ENCODE assay signal across 26 cellular contexts in genomic region chr22:30810105-30810504, GRCh38.
A peak's percentile ranks its signal among the peaks of the same experiment; 100 is the strongest.
DNase-seq lines count a peak whose midpoint lies in the region; ATAC-seq and TF ChIP-seq lines count a peak whose summit lies in the region.
"Had no signal": no experiment of that assay in that cellular context is flagged by ENCODE, and none has a peak within 500 bp of the region (broad histone marks: within the 10 kb centered on the region; RNA-seq: fewer than 3 reads in every experiment).

No MANE protein-coding gene starts in this region.

- POLR2A ChIA-PET in activated CD4-positive, alpha-beta memory T cell treated with anti-CD3 and anti-CD28 coated beads for 36 hours (lab: Charles Lee), result no interaction called here
- POLR2A ChIA-PET in activated CD4-positive, alpha-beta memory T cell treated with anti-CD3 and anti-CD28 coated beads, Interleukin-2, amount 10 ng/mL, durations not matched to agents 7 days and 5 days (lab: Charles Lee), result no interaction called here

- intact Hi-C loops in activated CD4-positive, alpha-beta memory T cell treated with anti-CD3 and anti-CD28 coated beads for 36 hours (cut with micrococcal nuclease), result no loop called here
- intact Hi-C loops in stomach (cut with DNase I; ENCODE audit: low total_unique reads), result no loop called here

- no peak overlapping the region for H3K4me3 Mint-ChIP-seq in activated CD4-positive, alpha-beta memory T cell treated with anti-CD3 and anti-CD28 coated beads for 36 hours
- H3K4me3 Mint-ChIP-seq in activated CD4-positive, alpha-beta memory T cell treated with anti-CD3 and anti-CD28 coated beads, Interleukin-2, amount 10 ng/mL, durations not matched to agents 7 days and 5 days, result no peak overlapping the region
- no peak overlapping the region for H3K4me3 Mint-ChIP-seq in stimulated activated effector memory CD8-positive, alpha-beta T cell treated with anti-CD3 and anti-CD28 coated beads, Interleukin-12 subunit alpha, Interleukin-12 subunit beta, amount 100 ng/mL, for 72 hours
- H3K4me3 Mint-ChIP-seq: B cell; CD4-positive, CD25-positive, alpha-beta regulatory T cell; GM23338 had no signal

- H3K27me3 ChIP-seq in stomach, result peaks cover 0 to 4% (median 0%) of the 10 kb centered on the region in 3 donors
- H3K27me3 ChIP-seq: MG63 had no signal

- H3K36me3 ChIP-seq in stomach, result no peaks in the 10 kb centered on the region
- H3K36me3 ChIP-seq: MG63 had no signal

- TF ChIP-seq POLR2A in stomach (IDR thresholded peaks at IDR 0.05), result no peak

- no peaks in the 10 kb centered on the region for H3K27me3 Mint-ChIP-seq in activated CD4-positive, alpha-beta memory T cell treated with anti-CD3 and anti-CD28 coated beads for 36 hours
- H3K27me3 Mint-ChIP-seq in activated CD4-positive, alpha-beta memory T cell treated with anti-CD3 and anti-CD28 coated beads, Interleukin-2, amount 10 ng/mL, durations not matched to agents 7 days and 5 days, result peaks cover 3% of the 10 kb centered on the region
- H3K27me3 Mint-ChIP-seq: CD4-positive, CD25-positive, alpha-beta regulatory T cell had no signal

- no peak overlapping the region for H3K27ac Mint-ChIP-seq in activated CD4-positive, alpha-beta memory T cell treated with anti-CD3 and anti-CD28 coated beads for 36 hours
- no peak overlapping the region for H3K27ac Mint-ChIP-seq in activated CD4-positive, alpha-beta memory T cell treated with anti-CD3 and anti-CD28 coated beads, Interleukin-2, amount 10 ng/mL, durations not matched to agents 7 days and 5 days
- no peak overlapping the region for H3K27ac Mint-ChIP-seq in stimulated activated effector memory CD8-positive, alpha-beta T cell treated with anti-CD3 and anti-CD28 coated beads, Interleukin-12 subunit alpha, Interleukin-12 subunit beta, amount 100 ng/mL, for 72 hours
- H3K27ac Mint-ChIP-seq: B cell; CD4-positive, CD25-positive, alpha-beta regulatory T cell; GM23338 had no signal

- H3K9me3 ChIP-seq in stomach, result no peaks in the 10 kb centered on the region
- H3K9me3 ChIP-seq: MG63 had no signal

- WGBS in stomach, 5 donors, result 83 to 92% (median 86%) methylated on average over 4 of the region's 4 CpGs

- H3K4me1 ChIP-seq in stomach, result no peaks in the 10 kb centered on the region

- H3K4me3 ChIP-seq in stomach, result no peak overlapping the region
- H3K4me3 ChIP-seq: GM23338, MG63 had no signal

- no peak for TF ChIP-seq CTCF in stomach (IDR thresholded peaks at IDR 0.05)

- peak; percentile 17 for DNase-seq in activated CD4-positive, alpha-beta memory T cell treated with anti-CD3 and anti-CD28 coated beads for 36 hours
- DNase-seq in activated CD4-positive, alpha-beta memory T cell treated with anti-CD3 and anti-CD28 coated beads, Interleukin-2, amount 10 ng/mL, durations not matched to agents 7 days and 5 days, result no peak
- DNase-seq in EH (ENCODE audit: low read depth) (peak; percentile 22), RPMI7951 (ENCODE audit: low read depth) (peak; percentile 29), NCI-H1694 (lab: John Stamatoyannopoulos, UW) (no peak), stomach (no peak)
- no peak for DNase-seq in stimulated activated effector memory CD8-positive, alpha-beta T cell treated with anti-CD3 and anti-CD28 coated beads, Interleukin-12 subunit alpha, Interleukin-12 subunit beta, amount 100 ng/mL, for 72 hours (ENCODE audit: low spot score in 2 of 2)
- DNase-seq: 8988T; CD4-positive, CD25-positive, alpha-beta regulatory T cell; COR-L47; DMS 273 treated with DMSO at 0.1 percent for 48 hours; DND-41; GDM1; HCEC 1CT; IMR-90; Karpas-422; MG63; NCI-H187; NCI-H2227 treated with DMSO at 0.1 percent for 48 hours; NCI-H510A treated with DMSO at 0.1 percent for 48 hours; NCI-H774; PC-3 had no signal

- peak; percentile 45 for ATAC-seq in stimulated activated effector memory CD8-positive, alpha-beta T cell treated with anti-CD3 and anti-CD28 coated beads, Interleukin-12 subunit alpha, Interleukin-12 subunit beta, amount 100 ng/mL, for 72 hours
- ATAC-seq in GM18868 (IDR thresholded peaks at IDR 0.05; ENCODE audit: unreplicated experiment), result no peak
- ATAC-seq: GM23338, PC-3 had no signal

- no peaks in the 10 kb centered on the region for H3K36me3 Mint-ChIP-seq in activated CD4-positive, alpha-beta memory T cell treated with anti-CD3 and anti-CD28 coated beads for 36 hours
- no peaks in the 10 kb centered on the region for H3K36me3 Mint-ChIP-seq in activated CD4-positive, alpha-beta memory T cell treated with anti-CD3 and anti-CD28 coated beads, Interleukin-2, amount 10 ng/mL, durations not matched to agents 7 days and 5 days (ENCODE audit: low read depth)
- no peaks in the 10 kb centered on the region for H3K36me3 Mint-ChIP-seq in stimulated activated effector memory CD8-positive, alpha-beta T cell treated with anti-CD3 and anti-CD28 coated beads, Interleukin-12 subunit alpha, Interleukin-12 subunit beta, amount 100 ng/mL, for 72 hours
- H3K36me3 Mint-ChIP-seq: CD4-positive, CD25-positive, alpha-beta regulatory T cell had no signal

- CTCF ChIA-PET in activated CD4-positive, alpha-beta memory T cell treated with anti-CD3 and anti-CD28 coated beads for 36 hours (lab: Charles Lee), result no interaction called here
- CTCF ChIA-PET in activated CD4-positive, alpha-beta memory T cell treated with anti-CD3 and anti-CD28 coated beads, Interleukin-2, amount 10 ng/mL, durations not matched to agents 7 days and 5 days (lab: Charles Lee), result interaction anchor here (0.5 kb wide), 1 partner anchor 173 kb away, joined by 4 read pairs; no protein-coding TSS in a partner anchor

- H3K27ac ChIP-seq in stomach, result no peak overlapping the region
- H3K27ac ChIP-seq: HL-60 had no signal

- no peaks in the 10 kb centered on the region for H3K9me3 Mint-ChIP-seq in activated CD4-positive, alpha-beta memory T cell treated with anti-CD3 and anti-CD28 coated beads for 36 hours
- no peaks in the 10 kb centered on the region for H3K9me3 Mint-ChIP-seq in activated CD4-positive, alpha-beta memory T cell treated with anti-CD3 and anti-CD28 coated beads, Interleukin-2, amount 10 ng/mL, durations not matched to agents 7 days and 5 days
- H3K9me3 Mint-ChIP-seq in stimulated activated effector memory CD8-positive, alpha-beta T cell treated with anti-CD3 and anti-CD28 coated beads, Interleukin-12 subunit alpha, Interleukin-12 subunit beta, amount 100 ng/mL, for 72 hours, result no peaks in the 10 kb centered on the region
- H3K9me3 Mint-ChIP-seq: GM23338 had no signal

- TF ChIP-seq EP300 in stomach (IDR thresholded peaks at IDR 0.05), result no peak

- no peaks in the 10 kb centered on the region for H3K4me1 Mint-ChIP-seq in activated CD4-positive, alpha-beta memory T cell treated with anti-CD3 and anti-CD28 coated beads for 36 hours (ENCODE audit: low read depth)
- H3K4me1 Mint-ChIP-seq in activated CD4-positive, alpha-beta memory T cell treated with anti-CD3 and anti-CD28 coated beads, Interleukin-2, amount 10 ng/mL, durations not matched to agents 7 days and 5 days, result peaks cover 20% of the 10 kb centered on the region
- peaks cover 25% of the 10 kb centered on the region for H3K4me1 Mint-ChIP-seq in stimulated activated effector memory CD8-positive, alpha-beta T cell treated with anti-CD3 and anti-CD28 coated beads, Interleukin-12 subunit alpha, Interleukin-12 subunit beta, amount 100 ng/mL, for 72 hours
- H3K4me1 Mint-ChIP-seq: B cell had no signal

Comparison
In these comparisons a context has a peak if more than half of its experiments do, and no peak if none do; other contexts are left out.
1. DNase-seq: peak in activated CD4-positive, alpha-beta memory T cell treated with anti-CD3 and anti-CD28 coated beads for 36 hours (single experiment), EH (single experiment) and RPMI7951 (single experiment); none in activated CD4-positive, alpha-beta memory T cell treated with anti-CD3 and anti-CD28 coated beads, Interleukin-2, amount 10 ng/mL, durations not matched to agents 7 days and 5 days (single experiment), stimulated activated effector memory CD8-positive, alpha-beta T cell treated with anti-CD3 and anti-CD28 coated beads, Interleukin-12 subunit alpha, Interleukin-12 subunit beta, amount 100 ng/mL, for 72 hours (0 of 2), NCI-H1694 (single experiment) and stomach (single experiment).